28 cellular contexts compared by ENCODE assay signal in the genomic region with DNA sequence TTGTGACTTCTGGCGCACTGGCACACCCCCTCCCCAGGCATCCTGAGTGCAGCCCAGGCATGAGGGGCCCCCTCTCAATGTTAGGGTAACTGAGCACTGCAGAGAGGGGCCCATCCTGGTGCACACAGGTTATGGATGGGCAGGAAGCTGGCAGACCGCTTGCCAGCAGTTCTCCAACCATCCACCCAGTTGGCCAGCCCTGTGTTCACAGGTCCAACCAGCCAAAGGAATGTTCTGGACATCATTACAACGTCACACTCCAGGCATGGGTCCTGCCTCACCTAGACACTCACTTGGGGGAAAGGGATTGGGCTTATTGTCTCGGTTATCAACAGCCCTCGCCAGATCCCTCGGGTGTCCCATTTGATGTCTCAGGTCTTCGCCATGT. TPM values are rescaled to one million over a fixed set of nuclear protein-coding genes. Genes with fewer than 3 reads are reported as not detected.
A peak's percentile ranks its signal among the peaks of the same experiment; 100 is the strongest.
DNase-seq lines count a peak whose midpoint lies in the region; ATAC-seq, FAIRE-seq and TF ChIP-seq lines count a peak whose summit lies in the region.
"Had no signal": no experiment of that assay in that cellular context is flagged by ENCODE, and none has a peak within 500 bp of the region (broad histone marks: within the 10 kb centered on the region; RNA-seq: fewer than 3 reads in every experiment).

No MANE protein-coding gene starts in this region.

- H3K4me3 ChIP-seq in coronary artery (no peak overlapping the region), kidney (ENCODE audit: low read length in 2 of 2) (no peak overlapping the region), subcutaneous abdominal adipose tissue (ENCODE audit: low read depth in 1 of 5, low read length in 5 of 5) (no peak overlapping the region), Peyer's patch (no peak overlapping the region)
- H3K4me3 ChIP-seq: colonic mucosa, upper lobe of right lung had no signal

- H3K27me3 ChIP-seq in subcutaneous abdominal adipose tissue (ENCODE audit: control insufficient read depth in 5 of 5, insufficient read depth in 4 of 5, low read length in 5 of 5) (no peaks in the 10 kb centered on the region), Peyer's patch (no peaks in the 10 kb centered on the region)
- H3K27me3 ChIP-seq: BE2C, colonic mucosa had no signal

- ATAC-seq in HG03095 (IDR thresholded peaks at IDR 0.05; ENCODE audit: unreplicated experiment) = no peak
- no peak for ATAC-seq in HG02610 (IDR thresholded peaks at IDR 0.05; ENCODE audit: unreplicated experiment)
- no peak for ATAC-seq in HG03460 (IDR thresholded peaks at IDR 0.05; ENCODE audit: unreplicated experiment)
- ATAC-seq: Panc1, upper lobe of right lung had no signal

- no peak overlapping the region for H3K9ac ChIP-seq in kidney (ENCODE audit: low read length in 2 of 2)
- H3K9ac ChIP-seq in subcutaneous abdominal adipose tissue (ENCODE audit: low read length in 5 of 5) = no peak overlapping the region

- TF ChIP-seq CTCF in coronary artery (IDR thresholded peaks at IDR 0.05) = no peak
- no peak for TF ChIP-seq CTCF in kidney (IDR thresholded peaks at IDR 0.05; ENCODE audit: borderline replicate concordance, extremely low read depth, insufficient read depth)
- no peak for TF ChIP-seq CTCF in Peyer's patch (IDR thresholded peaks at IDR 0.05)

- H3K9me3 ChIP-seq in kidney (ENCODE audit: control insufficient read depth in 1 of 2, low read length in 2 of 2) (no peaks in the 10 kb centered on the region), subcutaneous abdominal adipose tissue (ENCODE audit: control insufficient read depth in 5 of 5, low read length in 5 of 5) (no peaks in the 10 kb centered on the region), Peyer's patch (no peaks in the 10 kb centered on the region)
- H3K9me3 ChIP-seq: BE2C, colonic mucosa, upper lobe of right lung had no signal

- H3K4me1 ChIP-seq in kidney (ENCODE audit: control insufficient read depth in 1 of 2, insufficient read depth in 1 of 2, low read depth in 1 of 2, low read length in 2 of 2) (peaks cover 40 to 44% of the 10 kb centered on the region in 2 donors), subcutaneous abdominal adipose tissue (ENCODE audit: control insufficient read depth in 5 of 5, insufficient read depth in 5 of 5, low read length in 5 of 5) (peaks cover 3 to 59% (median 44%) of the 10 kb centered on the region in 5 donors), Peyer's patch (peaks cover 0 to 49% (median 0%) of the 10 kb centered on the region in 4 donors)
- H3K4me1 ChIP-seq: BE2C had no signal

- no peak for FAIRE-seq in kidney (lab: Jason Lieb, UNC)
- FAIRE-seq: H1, HTR-8/SVneo, keratinocyte had no signal

- intact Hi-C loops in kidney (cut with DNase I) = no loop called here

- DNase-seq in G401 (ENCODE audit: low spot score) (peak; percentile 89), coronary artery (ENCODE audit: low spot score) (no peak), kidney (no peak), Peyer's patch (no peak)
- DNase-seq: activated CD4-positive, alpha-beta memory T cell treated with anti-CD3 and anti-CD28 coated beads, Interleukin-2, amount 10 ng/mL, durations not matched to agents 7 days and 5 days; activated CD4-positive, CD25-positive, alpha-beta regulatory T cell treated with anti-CD3 and anti-CD28 coated beads, Interleukin-2, amount 50 U/mL, for 72 hours; activated effector memory CD4-positive, alpha-beta T cell treated with Interleukin-2 at 50 U/mL for 16 hours; activated naive CD8-positive, alpha-beta T cell treated with anti-CD3 and anti-CD28 coated beads, Interleukin-2, amount 10 ng/mL, durations not matched to agents 7 days and 5 days; BE2C; colonic mucosa; COR-L47; DND-41; KG1; NCI-H1436; NCI-H526; stimulated activated CD4-positive, alpha-beta T cell treated with anti-CD3 and anti-CD28 coated beads, Interleukin-12 subunit alpha, Interleukin-12 subunit beta, amount 100 ng/mL, for 4 hours; stimulated activated CD4-positive, alpha-beta T cell treated with anti-CD3 and anti-CD28 coated beads, Interleukin-4, amount 100 ng/mL, for 4 hours; stimulated activated naive CD4-positive, alpha-beta T cell; T-helper 1 cell; upper lobe of right lung had no signal

- H3K27ac ChIP-seq in coronary artery (peak overlapping the region; percentile 82 to 92), kidney (ENCODE audit: low read depth in 2 of 2, low read length in 2 of 2) (peak overlapping the region; percentile 52 to 92), subcutaneous abdominal adipose tissue (ENCODE audit: low read depth, low read length) (peak overlapping the region; percentile 76), Peyer's patch (peak overlapping the region in 2 of 4 donors; percentile 39)
- H3K27ac ChIP-seq: colonic mucosa, upper lobe of right lung had no signal

- no peak for TF ChIP-seq POLR2A in Peyer's patch (IDR thresholded peaks at IDR 0.05)

- in situ Hi-C loops in G401 (cut with HindIII; ENCODE audit: low sequenced_read_pairs) = no loop called here

- H3K36me3 ChIP-seq in kidney (ENCODE audit: control insufficient read depth in 1 of 2, insufficient read depth in 2 of 2, low read length in 2 of 2) = no peaks in the 10 kb centered on the region
- H3K36me3 ChIP-seq in subcutaneous abdominal adipose tissue (ENCODE audit: control insufficient read depth in 5 of 5, insufficient read depth in 5 of 5, low read length in 5 of 5) = no peaks in the 10 kb centered on the region
- no peaks in the 10 kb centered on the region for H3K36me3 ChIP-seq in Peyer's patch
- H3K36me3 ChIP-seq: BE2C, colonic mucosa, upper lobe of right lung had no signal

RNA-seq across cellular contexts. Expression of a gene that starts 23.9 kb away (rescaled TPM):
- total RNA-seq in G401 (2014; rRNA removed; shearing (Covaris generic)) = 0.07 and 5.5 TPM in 2 replicates
- 33.6 TPM for total RNA-seq in kidney
- 7.1 TPM for polyA plus RNA-seq in kidney (ENCODE audit: insufficient read depth, low read depth, low replicate concordance)
- total RNA-seq in Peyer's patch = 10 to 100 TPM in 2 of 4 donors, 1 to 10 TPM in 2; 3.5 to 44.6 (median 14.5) TPM
- total RNA-seq: activated CD4-positive, alpha-beta memory T cell treated with anti-CD3 and anti-CD28 coated beads, Interleukin-2, amount 10 ng/mL, durations not matched to agents 7 days and 5 days; activated naive CD8-positive, alpha-beta T cell treated with anti-CD3 and anti-CD28 coated beads, Interleukin-2, amount 10 ng/mL, durations not matched to agents 7 days and 5 days had no signal
- polyA plus RNA-seq: keratinocyte had no signal
